Comparison of ENCODE assay signal across 8 cellular contexts in genomic region chr7:27235387-27236052, GRCh38. TPM values are rescaled to one million over a fixed set of nuclear protein-coding genes. Genes with fewer than 3 reads are reported as not detected.
A peak's percentile ranks its signal among the peaks of the same experiment; 100 is the strongest.
DNase-seq lines count a peak whose midpoint lies in the region; ATAC-seq and TF ChIP-seq lines count a peak whose summit lies in the region.

No MANE protein-coding gene starts in this region.

- peaks cover 3 to 84% (median 59%) of the 10 kb centered on the region in 45 donors for H3K27me3 ChIP-seq in dorsolateral prefrontal cortex

- peak overlapping the region; percentile 12 to 70 (median 48) for H3K4me3 ChIP-seq in dorsolateral prefrontal cortex

- CTCF ChIA-PET in GM10248 (lab: Yijun Ruan, JAX) = interaction anchor here (0.8 kb wide), 1 partner anchor 858 kb away, joined by 3 read pairs; no protein-coding TSS in a partner anchor

- ATAC-seq in HG03280 (IDR thresholded peaks at IDR 0.05; ENCODE audit: unreplicated experiment) = no peak
- ATAC-seq in HG02885 (IDR thresholded peaks at IDR 0.05; ENCODE audit: poor library complexity, unreplicated experiment) = no peak

- POLR2A ChIA-PET in GM10248 (lab: Yijun Ruan, JAX) = no interaction called here

- peak; percentile 31 for DNase-seq in A172 (ENCODE audit: low spot score)
- no peak for DNase-seq in GM10248 (ENCODE audit: extremely low spot score)
- DNase-seq in NCI-H526 treated with DMSO at 0.1 percent for 48 hours (lab: John Stamatoyannopoulos, UW) = peak; percentile 43
- peak in 2 of 10 donors; percentile 13 to 22 for DNase-seq in dorsolateral prefrontal cortex
- DNase-seq in midbrain (lab: John Stamatoyannopoulos, UW) = peak; percentile 2
- no peak for DNase-seq in occipital lobe (lab: John Stamatoyannopoulos, UW)

- H3K27ac ChIP-seq in dorsolateral prefrontal cortex = no peak overlapping the region

- TF ChIP-seq CTCF in GM10248 (IDR thresholded peaks at IDR 0.05; ENCODE audit: control extremely low read depth, extremely low read depth, low read depth, missing control alignments) (peak; percentile 25), dorsolateral prefrontal cortex (IDR thresholded peaks at IDR 0.05 in 54 of 56, conservative IDR thresholded peaks at IDR 0.05 in 2 of 56; ENCODE audit: low read depth in 1 of 56, partially characterized antibody in 56 of 56) (peak in 50 of 56 donors; percentile 16 to 62 (median 37))

- intact Hi-C loops in dorsolateral prefrontal cortex (cut with DNase I) = no loop called here

RNA-seq across cellular contexts. Expression of gene EVX1, which starts 7.1 kb away (rescaled TPM):
- total RNA-seq in A172 (2014; rRNA removed; shearing (Covaris generic)) = not detected in 2 replicates
- total RNA-seq in dorsolateral prefrontal cortex (under 1 TPM in 1 of 120 experiments, not detected in 119; 0.19 TPM), occipital lobe (not detected)

RNA-seq across cellular contexts. Expression of gene HOXA13, which starts 35.6 kb away (rescaled TPM):
- total RNA-seq in A172 (2014; rRNA removed; shearing (Covaris generic)) = 3.2 and 4.7 TPM in 2 replicates
- total RNA-seq in dorsolateral prefrontal cortex (under 1 TPM in 2 of 120 experiments, not detected in 118; 0.13 to 0.20 TPM), occipital lobe (not detected)

RNA-seq across cellular contexts. Expression of gene HOXA11, which starts 50.5 kb away (rescaled TPM):
- total RNA-seq in A172 (2014; rRNA removed; shearing (Covaris generic)) = 1.2 TPM in 2 replicates
- total RNA-seq in dorsolateral prefrontal cortex (not detected), occipital lobe (not detected)

Comparison
In these comparisons a context has a peak if more than half of its experiments do, and no peak if none do; other contexts are left out.
1. DNase-seq: peak in A172 (single experiment), NCI-H526 treated with DMSO at 0.1 percent for 48 hours (single experiment) and midbrain (single experiment); none in GM10248 (single experiment) and occipital lobe (single experiment).